4 cellular contexts compared by ENCODE assay signal in genomic region chr1:7533006-7533405, GRCh38.
TF ChIP-seq lines count a peak whose summit lies in the region.

No MANE protein-coding gene starts in this region.

TF ChIP-seq in SK-N-SH, 30 proteins besides CTCF, POLR2A, EP300 and RAD21 (continued from another document):
- TF ChIP-seq MAX (IDR thresholded peaks at IDR 0.05; ENCODE audit: low read depth) (no peak), RCOR1 (IDR thresholded peaks at IDR 0.05; ENCODE audit: low read length) (no peak), REST (IDR thresholded peaks at IDR 0.05; ENCODE audit: low read depth, low read length) (no peak), FOXM1 (IDR thresholded peaks at IDR 0.05; ENCODE audit: low read depth) (no peak)

TF ChIP-seq in SK-N-SH treated with all-trans-retinoic acid at 6 μM for 48 hours, 23 proteins besides CTCF, POLR2A, EP300 and RAD21 (continued from another document):
- TF ChIP-seq POU6F1 (CRISPR knock-in tag; IDR thresholded peaks at IDR 0.05; ENCODE audit: borderline replicate concordance, low read depth): no peak
- TF ChIP-seq ZNF8 (CRISPR knock-in tag; IDR thresholded peaks at IDR 0.05): no peak

TF ChIP-seq in HepG2, 621 proteins besides CTCF, POLR2A, EP300 and RAD21 (continued from another document):
- no peak for TF ChIP-seq ZNF687 (CRISPR knock-in tag; IDR thresholded peaks at IDR 0.05)
- TF ChIP-seq ZNF44 (CRISPR knock-in tag; IDR thresholded peaks at IDR 0.05): no peak
- TF ChIP-seq FOXM1 (CRISPR knock-in tag; IDR thresholded peaks at IDR 0.05): no peak
- no peak for TF ChIP-seq KDM4B (CRISPR knock-in tag; IDR thresholded peaks at IDR 0.05)
- no peak for TF ChIP-seq ATF5 (CRISPR knock-in tag; IDR thresholded peaks at IDR 0.05; ENCODE audit: low read depth)
- TF ChIP-seq RFX5 (IDR thresholded peaks at IDR 0.05; ENCODE audit: low read depth, low read length): no peak

TF ChIP-seq in WTC11, 78 proteins besides CTCF, POLR2A, EP300 and RAD21 (continued from another document):
- TF ChIP-seq STAT6 (CRISPR knock-in tag; conservative IDR thresholded peaks at IDR 0.05; ENCODE audit: low read depth) (no peak), NFYB (CRISPR knock-in tag; conservative IDR thresholded peaks at IDR 0.05; ENCODE audit: low read depth) (no peak), ZNF425 (CRISPR knock-in tag; conservative IDR thresholded peaks at IDR 0.05) (no peak), MYBL2 (CRISPR knock-in tag; IDR thresholded peaks at IDR 0.05) (no peak), HMGA2 (CRISPR knock-in tag; IDR thresholded peaks at IDR 0.05) (no peak), HMGXB4 (CRISPR knock-in tag; IDR thresholded peaks at IDR 0.05) (no peak), RORB (CRISPR knock-in tag; IDR thresholded peaks at IDR 0.05) (no peak), ZNF396 (CRISPR knock-in tag; IDR thresholded peaks at IDR 0.05; ENCODE audit: borderline replicate concordance) (no peak), EMX1 (CRISPR knock-in tag; IDR thresholded peaks at IDR 0.05) (no peak), GTF2I (CRISPR knock-in tag; conservative IDR thresholded peaks at IDR 0.05) (no peak), NR2C2 (CRISPR knock-in tag; IDR thresholded peaks at IDR 0.05) (no peak), ZNF423 (CRISPR knock-in tag; IDR thresholded peaks at IDR 0.05) (no peak), ATF6 (CRISPR knock-in tag; IDR thresholded peaks at IDR 0.05) (no peak), AR (CRISPR knock-in tag; IDR thresholded peaks at IDR 0.05) (no peak), ZNF263 (CRISPR knock-in tag; IDR thresholded peaks at IDR 0.05; ENCODE audit: low read depth) (no peak), E2F5 (CRISPR knock-in tag; IDR thresholded peaks at IDR 0.05) (no peak)
